ENCODE assay signal across 8 cellular contexts in genomic region chr16:58494981-58495860, GRCh38. TPM values are rescaled to one million over a fixed set of nuclear protein-coding genes. Genes with fewer than 3 reads are reported as not detected.
DNase-seq lines count a peak whose midpoint lies in the region; ATAC-seq and TF ChIP-seq lines count a peak whose summit lies in the region.

No MANE protein-coding gene starts in this region.

- no peak for TF ChIP-seq POLR2A in breast epithelium (IDR thresholded peaks at IDR 0.05)

- H3K9me3 ChIP-seq in breast epithelium = no peaks in the 10 kb centered on the region
- no peaks in the 10 kb centered on the region for H3K9me3 ChIP-seq in iPS-18a (ENCODE audit: control insufficient read depth, low read depth, low read length)
- H3K9me3 ChIP-seq in skeletal muscle satellite cell (replicated peaks; ENCODE audit: low read length) = no peaks in the 10 kb centered on the region

- intact Hi-C loops in breast epithelium (cut with DNase I; ENCODE audit: low total_unique reads) = no loop called here

- TF ChIP-seq CTCF in GM12865 (IDR thresholded peaks at IDR 0.05; ENCODE audit: insufficient read depth, low read depth, low read length, missing control alignments) (peak; percentile 56), breast epithelium (IDR thresholded peaks at IDR 0.05) (peak in 1 of 3 donors; percentile 25)

- H3K4me2 ChIP-seq in skeletal muscle satellite cell (ENCODE audit: low read length) = peak overlapping the region; percentile 65

- H3K4me1 ChIP-seq in breast epithelium (no peaks in the 10 kb centered on the region), iPS-18a (ENCODE audit: control insufficient read depth, low read depth, low read length) (peaks cover 18% of the 10 kb centered on the region), skeletal muscle satellite cell (ENCODE audit: control insufficient read depth, insufficient read depth, low read length) (peaks cover 8% of the 10 kb centered on the region)

- H3K36me3 ChIP-seq in breast epithelium (no peaks in the 10 kb centered on the region), iPS-18a (ENCODE audit: control insufficient read depth, low read depth, low read length) (no peaks in the 10 kb centered on the region), skeletal muscle satellite cell (ENCODE audit: insufficient read depth, low read length) (no peaks in the 10 kb centered on the region)

- H3K9ac ChIP-seq in iPS-18a (ENCODE audit: low read length) = peak overlapping the region; percentile 46
- peak overlapping the region; percentile 56 for H3K9ac ChIP-seq in skeletal muscle satellite cell (ENCODE audit: low read depth, low read length)

- peaks cover 0 to under 1% of the 10 kb centered on the region in 2 donors for H3K27me3 ChIP-seq in breast epithelium
- H3K27me3 ChIP-seq in iPS-18a (ENCODE audit: control insufficient read depth, insufficient read depth, low read length) = peaks cover 10% of the 10 kb centered on the region
- peaks cover 15% of the 10 kb centered on the region for H3K27me3 ChIP-seq in skeletal muscle satellite cell (ENCODE audit: control insufficient read depth, insufficient read depth, low read length)

- H3K4me3 ChIP-seq in GM12865 (ENCODE audit: low read depth, low read length) = no peak overlapping the region
- peak overlapping the region in 1 of 3 donors; percentile 31 for H3K4me3 ChIP-seq in breast epithelium
- H3K4me3 ChIP-seq in iPS-18a (ENCODE audit: low read length) = peak overlapping the region; percentile 7
- peak overlapping the region; percentile 47 for H3K4me3 ChIP-seq in skeletal muscle satellite cell (ENCODE audit: low read length)

- H3K27ac ChIP-seq in breast epithelium (peak overlapping the region in 1 of 2 donors; percentile 79), iPS-18a (ENCODE audit: low read length) (peak overlapping the region; percentile 67)

- ATAC-seq in HG02759 (IDR thresholded peaks at IDR 0.05; ENCODE audit: unreplicated experiment) = peak; percentile 46

- DNase-seq in GM12865 (ENCODE audit: low read depth) (peak; percentile 92), NCI-H1417 (lab: John Stamatoyannopoulos, UW) (peak; percentile 80 to 99 (median 92)), T follicular helper cell (ENCODE audit: low read depth) (peak; percentile 67), breast epithelium (ENCODE audit: low spot score in 2 of 2) (peak; percentile 49 to 68), LoVo (ENCODE audit: low spot score) (no peak)

RNA-seq across cellular contexts. Expression of gene NDRG4, which starts 4.7 kb away (rescaled TPM):
- 10 to 100 TPM in 1 of 3 donors, 1 to 10 TPM in 2; 3.7 to 35.0 (median 5.6) TPM for total RNA-seq in breast epithelium
- 5.8 and 8.3 TPM in 2 replicates for total RNA-seq in skeletal muscle satellite cell (2012; rRNA removed)

RNA-seq across cellular contexts. Expression of gene SETD6, which starts 20.1 kb away (rescaled TPM):
- total RNA-seq in breast epithelium = 10 to 100 TPM; 20.8 to 47.3 (median 44.9) TPM
- 7.0 and 8.9 TPM in 2 replicates for total RNA-seq in skeletal muscle satellite cell (2012; rRNA removed)
